In genomic region chrX:151240237-151240636, GRCh38 we compare ENCODE assay signal across 18 cellular contexts.
DNase-seq lines count a peak whose midpoint lies in the region; ATAC-seq, FAIRE-seq and TF ChIP-seq lines count a peak whose summit lies in the region.
"Had no signal": no experiment of that assay in that cellular context is flagged by ENCODE, and none has a peak within 500 bp of the region (broad histone marks: within the 10 kb centered on the region; RNA-seq: fewer than 3 reads in every experiment).

No MANE protein-coding gene starts in this region.

- no peak overlapping the region for H2AK5ac ChIP-seq in H9 (ENCODE audit: insufficient read length, low read length)

- no peaks in the 10 kb centered on the region for H3K36me3 ChIP-seq in bronchial epithelial cell (ENCODE audit: control insufficient read depth, insufficient read depth, low read length)
- no peaks in the 10 kb centered on the region for H3K36me3 ChIP-seq in iPS-20b (ENCODE audit: insufficient read depth, low read depth, low read length)
- no peaks in the 10 kb centered on the region for H3K36me3 ChIP-seq in ascending aorta

- no peak overlapping the region for H2BK120ac ChIP-seq in H9 (ENCODE audit: low read depth, low read length, poor library complexity, severe bottlenecking)

- no peak overlapping the region for H2BK15ac ChIP-seq in H9 (ENCODE audit: low read depth, low read length)

- no peak overlapping the region for H3K4ac ChIP-seq in H9 (ENCODE audit: low read depth, low read length)

- H3K4me1 ChIP-seq in H9 (ENCODE audit: insufficient read depth, low read length) (no peaks in the 10 kb centered on the region; the same call in 1 of the 2 replicates), iPS-20b (ENCODE audit: insufficient read depth, low read length) (peaks cover 12% of the 10 kb centered on the region), ascending aorta (no peaks in the 10 kb centered on the region)

- H3K27ac ChIP-seq in H9 (ENCODE audit: insufficient read length, low read depth, low read length): no peak overlapping the region
- no peak overlapping the region for H3K27ac ChIP-seq in iPS-20b (ENCODE audit: low read length)
- H3K27ac ChIP-seq in ascending aorta: no peak overlapping the region
- H3K27ac ChIP-seq: GM23248 had no signal

- H3K23ac ChIP-seq in H9 (ENCODE audit: insufficient read length, low read depth, low read length): no peak overlapping the region

- WGBS in H9 (ENCODE audit: extremely low coverage, insufficient read length, low lambda C conversion rate): no CpG with 5 or more reads among the region's 1 CpG

- no peaks in the 10 kb centered on the region for H3K23me2 ChIP-seq in H9 (ENCODE audit: insufficient read length, low read depth, low read length, poor library complexity, severe bottlenecking)

- TF ChIP-seq CTCF in H9 (conservative IDR thresholded peaks at IDR 0.05): no peak
- TF ChIP-seq CTCF in bronchial epithelial cell (IDR thresholded peaks at IDR 0.05; ENCODE audit: insufficient read depth, low read length, severe bottlenecking): no peak
- no peak for TF ChIP-seq CTCF in ascending aorta (IDR thresholded peaks at IDR 0.05)

- no peak overlapping the region for H3K4me2 ChIP-seq in H9 (ENCODE audit: insufficient read depth, insufficient read length, low read length)

- H3K4me3 ChIP-seq in bronchial epithelial cell (ENCODE audit: low read depth, low read length) (no peak overlapping the region), iPS-20b (ENCODE audit: low read length) (peak overlapping the region; percentile 32; the same call in 1 of the 2 replicates), ascending aorta (no peak overlapping the region)
- H3K4me3 ChIP-seq: GM12878, GM23248 had no signal

- H3K27ac Mint-ChIP-seq in H9: peak overlapping the region in 2 of 3 experiments; percentile 22 to 28; a peak in 2 of 7 replicates
- H3K27ac Mint-ChIP-seq: CD4-positive, alpha-beta memory T cell had no signal

- no peak overlapping the region for H3K4me3 Mint-ChIP-seq in H9
- H3K4me3 Mint-ChIP-seq: CD4-positive, alpha-beta memory T cell had no signal

- H3K9ac ChIP-seq in H9 (ENCODE audit: extremely low read depth, insufficient read length, low read length) (no peak overlapping the region), iPS-20b (ENCODE audit: low read depth, low read length) (0 out of 2 replicates have a peak overlapping the region, but pooled peaks have one; percentile 25)
- H3K9ac ChIP-seq: GM23248 had no signal

- H3K79me2 ChIP-seq in H9 (ENCODE audit: insufficient read depth, low read length): no peaks in the 10 kb centered on the region

- no peak overlapping the region for H3K14ac ChIP-seq in H9 (ENCODE audit: insufficient read depth, low read length)

- H2BK20ac ChIP-seq in H9 (ENCODE audit: low read depth, low read length, poor library complexity, severe bottlenecking): no peak overlapping the region

- H3K4me1 Mint-ChIP-seq in H9: peaks cover 15 to 22% of the 10 kb centered on the region in 2 experiments
- H3K4me1 Mint-ChIP-seq: CD4-positive, alpha-beta memory T cell had no signal

- intact Hi-C loops in ascending aorta (cut with DNase I) (no loop called here), sciatic nerve (cut with DNase I) (no loop called here)

- H4K5ac ChIP-seq in H9 (ENCODE audit: insufficient read length, low read depth, low read length): no peak overlapping the region

- H4K20me1 ChIP-seq in H9 (ENCODE audit: control insufficient read depth, insufficient read depth, insufficient read length): no peaks in the 10 kb centered on the region

- H2BK5ac ChIP-seq in H9 (ENCODE audit: insufficient read length, low read length): no peak overlapping the region

- H2AFZ ChIP-seq in H9 (ENCODE audit: low read length): no peak overlapping the region
- H2AFZ ChIP-seq: GM23248 had no signal

- no peak overlapping the region for H3T11ph ChIP-seq in H9 (ENCODE audit: low read length)

- H3K9me3 ChIP-seq in H9 (ENCODE audit: control insufficient read depth, low read depth, low read length) (peaks cover 11% of the 10 kb centered on the region), iPS-20b (ENCODE audit: insufficient read depth, low read depth, low read length) (no peaks in the 10 kb centered on the region), ascending aorta (no peaks in the 10 kb centered on the region)

- FAIRE-seq in bronchial epithelial cell (lab: Jason Lieb, UNC): peak; percentile 58
- FAIRE-seq: GM12878, GM19239, H54 had no signal

- H3K9me3 Mint-ChIP-seq in H9: peaks cover 41 to 53% of the 10 kb centered on the region in 2 experiments
- H3K9me3 Mint-ChIP-seq: CD4-positive, alpha-beta memory T cell had no signal

- no peak overlapping the region for H3K56ac ChIP-seq in H9 (ENCODE audit: insufficient read length, low read depth, low read length)

- no peaks in the 10 kb centered on the region for H3K79me1 ChIP-seq in H9 (ENCODE audit: insufficient read depth, low read depth, low read length, poor library complexity, severe bottlenecking)

- ATAC-seq in HG03460 (IDR thresholded peaks at IDR 0.05; ENCODE audit: unreplicated experiment) (no peak), sciatic nerve (no peak)
- ATAC-seq: GM12878 had no signal

- H4K91ac ChIP-seq in H9 (ENCODE audit: insufficient read length, low read depth, low read length): no peak overlapping the region

- peaks cover 0 to 2% (median 0%) of the 10 kb centered on the region in 3 experiments; a peak in 1 of 7 replicates for H3K36me3 Mint-ChIP-seq in H9 (ENCODE audit: insufficient read depth in 1 of 3, low read depth in 3 of 3)
- H3K36me3 Mint-ChIP-seq: CD4-positive, alpha-beta memory T cell had no signal

- H2BK12ac ChIP-seq in H9 (ENCODE audit: insufficient read length, low read depth, low read length): no peak overlapping the region

- DNase-seq in H9 (no peak), bronchial epithelial cell (ENCODE audit: low read depth) (no peak), RPMI8226 (no peak), ascending aorta (ENCODE audit: low spot score in 2 of 2) (no peak), sciatic nerve (ENCODE audit: low spot score) (no peak)
- DNase-seq: C1 segment of cervical spinal cord; Calu3; CD4-positive, alpha-beta memory T cell; COR-L47; DND-41; GDM1; GM23248; HCEC 1CT had no signal

- H4K8ac ChIP-seq in H9 (replicated peaks; ENCODE audit: insufficient read length, low read depth, low read length): no peak overlapping the region

- no peaks in the 10 kb centered on the region for H3K27me3 Mint-ChIP-seq in H9 (ENCODE audit: low read depth)

- H3K27me3 ChIP-seq in H9 (ENCODE audit: insufficient read depth, low read length): no peaks in the 10 kb centered on the region
- H3K27me3 ChIP-seq in bronchial epithelial cell (ENCODE audit: control insufficient read depth, insufficient read depth, low read length): no peaks in the 10 kb centered on the region
- H3K27me3 ChIP-seq in iPS-20b (ENCODE audit: insufficient read depth, low read length): no peaks in the 10 kb centered on the region
- no peaks in the 10 kb centered on the region for H3K27me3 ChIP-seq in ascending aorta

- no peak overlapping the region for H3K18ac ChIP-seq in H9 (ENCODE audit: insufficient read length, low read depth, low read length)
